8 cellular contexts compared by ENCODE assay signal in genomic region chr3:43893721-43894120, GRCh38.
DNase-seq lines count a peak whose midpoint lies in the region; TF ChIP-seq lines count a peak whose summit lies in the region.

No MANE protein-coding gene starts in this region.

- H3K27ac ChIP-seq in AG04450 (ENCODE audit: low read depth, low read length) (no peak overlapping the region), HEK293 (ENCODE audit: extremely low read depth, low read depth, low read length) (no peak overlapping the region), muscle layer of duodenum (ENCODE audit: low read length) (no peak overlapping the region)

- DNase-seq in AG04450 (ENCODE audit: low read depth, low spot score) (no peak), NOMO-1 (lab: John Stamatoyannopoulos, UW; ENCODE audit: unreplicated experiment in 2 of 2) (no peak), ureter (ENCODE audit: low spot score) (no peak), anterior cingulate cortex (lab: John Stamatoyannopoulos, UW) (no peak), iPS-NIHi11 (ENCODE audit: low spot score) (no peak)

- H3K9me3 ChIP-seq in AG04450 (ENCODE audit: control insufficient read depth, insufficient read depth, low read length) = no peaks in the 10 kb centered on the region
- H3K9me3 ChIP-seq in HEK293 (ENCODE audit: control insufficient read depth, insufficient read depth, low read depth, low read length) = no peaks in the 10 kb centered on the region
- H3K9me3 ChIP-seq in muscle layer of duodenum (ENCODE audit: control insufficient read depth in 1 of 2, low read length in 2 of 2) = no peaks in the 10 kb centered on the region

- CTCF ChIA-PET in AG04450 (lab: Charles Lee) (interaction anchor here (0.6 to 1.0 kb wide), 3 partner anchors 39 to 171 kb away, joined by 3 read pairs; no protein-coding TSS in a partner anchor), HEK293 (lab: Yijun Ruan, JAX) (interaction anchor here (1.0 kb wide), 1 partner anchor 15 kb away, joined by 3 read pairs; no protein-coding TSS in a partner anchor)

- H3K4me3 Mint-ChIP-seq in brain = peak overlapping the region; percentile 63 to 82 (median 78)

- no peaks in the 10 kb centered on the region for H3K36me3 Mint-ChIP-seq in brain

- H3K4me1 Mint-ChIP-seq in brain = peaks cover 37% of the 10 kb centered on the region

- POLR2A ChIA-PET in AG04450 (lab: Yijun Ruan, JAX) = interaction anchor here (0.7 kb wide), 1 partner anchor 36 kb away, joined by 3 read pairs; no protein-coding TSS in a partner anchor
- POLR2A ChIA-PET in HEK293 (lab: Yijun Ruan, JAX) = no interaction called here

- TF ChIP-seq CTCF in AG04450 (IDR thresholded peaks at IDR 0.05; ENCODE audit: low read depth, low read length) (no peak), HEK293 (tag by site-specific recombination; IDR thresholded peaks at IDR 0.05) (no peak), brain (conservative IDR thresholded peaks at IDR 0.05) (no peak)

- H3K27me3 ChIP-seq in AG04450 (ENCODE audit: control insufficient read depth, insufficient read depth, low read length) = no peaks in the 10 kb centered on the region
- H3K27me3 ChIP-seq in muscle layer of duodenum (ENCODE audit: low read depth, low read length) = peaks cover 14% of the 10 kb centered on the region

- H3K36me3 ChIP-seq in HEK293 (ENCODE audit: control insufficient read depth in 2 of 2, insufficient read depth in 1 of 2, low read length in 2 of 2) (no peaks in the 10 kb centered on the region), muscle layer of duodenum (ENCODE audit: control insufficient read depth in 1 of 2, insufficient read depth in 2 of 2, low read length in 2 of 2) (no peaks in the 10 kb centered on the region)

- H3K27ac Mint-ChIP-seq in brain = peak overlapping the region in 2 of 5 experiments; percentile 15 to 89

- no peaks in the 10 kb centered on the region for H3K4me1 ChIP-seq in HEK293 (ENCODE audit: control insufficient read depth, insufficient read depth, low read length)
- peaks cover 0 to 14% of the 10 kb centered on the region in 2 donors for H3K4me1 ChIP-seq in muscle layer of duodenum (ENCODE audit: control insufficient read depth in 1 of 2, insufficient read depth in 2 of 2, low read length in 2 of 2)

- peaks cover 0 to 3% (median 0%) of the 10 kb centered on the region in 5 experiments for H3K9me3 Mint-ChIP-seq in brain

- H3K27me3 Mint-ChIP-seq in brain = peaks cover 17% of the 10 kb centered on the region

- H3K4me3 ChIP-seq in AG04450 (ENCODE audit: low read depth, low read length) (peak overlapping the region; percentile 56), HEK293 (ENCODE audit: low read depth, low read length) (peak overlapping the region; percentile 41), muscle layer of duodenum (ENCODE audit: low read depth in 1 of 2, low read length in 2 of 2) (peak overlapping the region; percentile 53 to 75)

TF ChIP-seq in HEK293, 187 proteins besides CTCF, POLR2A, EP300 and RAD21:
- TF ChIP-seq ZNF157 (tag by site-specific recombination; IDR thresholded peaks at IDR 0.05) (no peak), ZNF76 (tag by site-specific recombination; IDR thresholded peaks at IDR 0.05; ENCODE audit: borderline replicate concordance, low read depth) (no peak), ZNF266 (tag by site-specific recombination; IDR thresholded peaks at IDR 0.05; ENCODE audit: low read depth) (no peak)
